ENCODE assay signal across 9 cellular contexts in the genomic region with DNA sequence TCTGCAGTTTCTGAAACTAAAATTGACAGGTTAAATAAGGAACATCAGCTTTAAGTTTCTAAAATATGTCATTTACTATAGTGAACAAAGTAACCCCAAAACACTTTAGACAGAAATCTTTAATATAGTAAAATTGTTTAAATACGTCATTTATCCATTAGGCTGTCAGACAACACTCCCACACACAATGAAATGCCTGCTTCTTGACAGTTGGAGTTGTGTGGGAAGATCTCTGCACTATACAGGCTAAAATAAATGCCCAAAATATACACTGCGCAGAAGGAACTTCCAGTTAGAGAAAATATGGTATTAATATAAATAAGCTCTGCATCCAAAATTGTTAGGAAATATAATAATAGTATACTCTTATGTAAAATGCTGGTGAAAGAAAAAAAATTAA.
"Had no signal": no experiment of that assay in that cellular context is flagged by ENCODE, and none has a peak within 500 bp of the region (broad histone marks: within the 10 kb centered on the region; RNA-seq: fewer than 3 reads in every experiment).

No MANE protein-coding gene starts in this region.

- ATAC-seq: HCT116, K562 had no signal

- H3K9ac ChIP-seq: GM23248 had no signal

- H2AFZ ChIP-seq: GM23248 had no signal

- DNase-seq: GM23248, GOT3, H7, HFFc6, IMR-90, KG1 had no signal

- H3K4me1 ChIP-seq: HAP-1 had no signal

- H3K36me3 ChIP-seq: HAP-1 had no signal

- H3K4me3 ChIP-seq: GM23248, HAP-1, K562 had no signal

- H3K27ac ChIP-seq: GM23248 had no signal

- H3K9me3 ChIP-seq: HAP-1 had no signal
